Comparison of ENCODE assay signal across 17 cellular contexts in genomic region chr4:129239088-129239487, GRCh38.
DNase-seq lines count a peak whose midpoint lies in the region; ATAC-seq and TF ChIP-seq lines count a peak whose summit lies in the region.
"Had no signal": no experiment of that assay in that cellular context is flagged by ENCODE, and none has a peak within 500 bp of the region (broad histone marks: within the 10 kb centered on the region; RNA-seq: fewer than 3 reads in every experiment).

No MANE protein-coding gene starts in this region.

- H2AFZ ChIP-seq in neural progenitor cell (replicated peaks), result peak overlapping the region; percentile 90

- H3K27me3 Mint-ChIP-seq in neural progenitor cell (ENCODE audit: insufficient read depth, low read depth), result peaks cover 2% of the 10 kb centered on the region

- no peak for TF ChIP-seq CTCF in gastroesophageal sphincter (IDR thresholded peaks at IDR 0.05)
- no peak for TF ChIP-seq CTCF in neural progenitor cell (IDR thresholded peaks at IDR 0.05)
- TF ChIP-seq CTCF in GM10266 (IDR thresholded peaks at IDR 0.05; ENCODE audit: control insufficient read depth, insufficient read depth, low read depth, missing control alignments), result no peak

- H3F3A ChIP-seq in neural progenitor cell (ENCODE audit: low read depth), result no peaks in the 10 kb centered on the region

- H3K4me3 Mint-ChIP-seq in neural progenitor cell, result no peak overlapping the region
- H3K4me3 Mint-ChIP-seq: activated CD4-positive, alpha-beta T cell treated with anti-CD3 and anti-CD28 coated beads for 36 hours; memory B cell had no signal

- H3K27ac ChIP-seq in gastroesophageal sphincter, result no peak overlapping the region
- no peak overlapping the region for H3K27ac ChIP-seq in neural progenitor cell

- no peaks in the 10 kb centered on the region for H3K36me3 ChIP-seq in gastroesophageal sphincter
- no peaks in the 10 kb centered on the region for H3K36me3 ChIP-seq in neural progenitor cell

- H3K9me3 Mint-ChIP-seq in neural progenitor cell, result no peaks in the 10 kb centered on the region

- no peak overlapping the region for H3K9ac ChIP-seq in neural progenitor cell

- ATAC-seq in gastroesophageal sphincter (peak; percentile 19), GM19324 (IDR thresholded peaks at IDR 0.05; ENCODE audit: low FRiP score, unreplicated experiment) (no peak)
- ATAC-seq: activated CD4-positive, alpha-beta T cell treated with anti-CD3 and anti-CD28 coated beads for 36 hours had no signal

- H3K4me3 ChIP-seq in gastroesophageal sphincter, result no peak overlapping the region
- no peak overlapping the region for H3K4me3 ChIP-seq in neural progenitor cell

- no peak overlapping the region for H3K4me2 ChIP-seq in neural progenitor cell

- peaks cover 0 to 7% (median 0%) of the 10 kb centered on the region in 3 donors for H3K4me1 ChIP-seq in gastroesophageal sphincter
- no peaks in the 10 kb centered on the region for H3K4me1 ChIP-seq in neural progenitor cell

- H3K27me3 ChIP-seq in gastroesophageal sphincter (no peaks in the 10 kb centered on the region), neural progenitor cell (no peaks in the 10 kb centered on the region)

- peaks cover 2% of the 10 kb centered on the region for H3K36me3 Mint-ChIP-seq in neural progenitor cell
- H3K36me3 Mint-ChIP-seq: memory B cell had no signal

- no peaks in the 10 kb centered on the region for H3K79me2 ChIP-seq in neural progenitor cell (ENCODE audit: low read depth)

- no peaks in the 10 kb centered on the region for H4K20me1 ChIP-seq in neural progenitor cell (ENCODE audit: low read depth)

- DNase-seq in EL (peak; percentile 13), amniotic epithelial cell (ENCODE audit: low read depth) (peak; percentile 23), neural progenitor cell (ENCODE audit: low spot score) (no peak), GM10266 (ENCODE audit: extremely low spot score) (no peak), NCI-H1092 treated with DMSO at 0.1 percent for 48 hours (lab: John Stamatoyannopoulos, UW) (no peak)
- DNase-seq in activated CD4-positive, alpha-beta T cell treated with anti-CD3 and anti-CD28 coated beads, Interleukin-2, amount 50 U/mL, for 4 hours, result no peak
- DNase-seq: activated CD4-positive, alpha-beta T cell treated with anti-CD3 and anti-CD28 coated beads for 36 hours; activated T-cell treated with anti-CD3 and anti-CD28 coated beads, Interleukin-2, amount 50 U/mL, for 48 hours; amygdala; NCI-H1694; NCI-H526; RPMI8226; stimulated activated CD4-positive, alpha-beta T cell treated with anti-CD3 and anti-CD28 coated beads, Interleukin-2, amount 100 ng/mL, for 24 hours; T-helper 2 cell had no signal

- WGBS in gastroesophageal sphincter (ENCODE audit: low coverage in 1 of 2), 2 donors, result 13 to 23% methylated on average over 2 to 3 of the region's 3 CpGs

- peaks cover 19% of the 10 kb centered on the region for H3K4me1 Mint-ChIP-seq in neural progenitor cell
- H3K4me1 Mint-ChIP-seq: activated CD4-positive, alpha-beta T cell treated with anti-CD3 and anti-CD28 coated beads for 36 hours had no signal

- TF ChIP-seq EP300 in gastroesophageal sphincter (IDR thresholded peaks at IDR 0.05), result no peak

- peak overlapping the region; percentile 13 for H3K27ac Mint-ChIP-seq in neural progenitor cell
- H3K27ac Mint-ChIP-seq: activated CD4-positive, alpha-beta T cell treated with anti-CD3 and anti-CD28 coated beads for 36 hours; memory B cell had no signal

- no peak for TF ChIP-seq POLR2A in gastroesophageal sphincter (IDR thresholded peaks at IDR 0.05)

- H3K9me3 ChIP-seq in gastroesophageal sphincter (no peaks in the 10 kb centered on the region), neural progenitor cell (ENCODE audit: low read depth) (no peaks in the 10 kb centered on the region)

Comparison
In these comparisons a context has a peak if more than half of its experiments do, and no peak if none do; other contexts are left out.
1. DNase-seq: peak in EL (single experiment) and amniotic epithelial cell (single experiment); none in neural progenitor cell (single experiment), GM10266 (single experiment), NCI-H1092 treated with DMSO at 0.1 percent for 48 hours (single experiment) and activated CD4-positive, alpha-beta T cell treated with anti-CD3 and anti-CD28 coated beads, Interleukin-2, amount 50 U/mL, for 4 hours (0 of 2).